ENCODE assay signal across 17 cellular contexts in genomic region chr2:148998831-148999200, GRCh38. TPM values are rescaled to one million over a fixed set of nuclear protein-coding genes. Genes with fewer than 3 reads are reported as not detected.
DNase-seq lines count a peak whose midpoint lies in the region; ATAC-seq and TF ChIP-seq lines count a peak whose summit lies in the region.
"Had no signal": no experiment of that assay in that cellular context is flagged by ENCODE, and none has a peak within 500 bp of the region (broad histone marks: within the 10 kb centered on the region; RNA-seq: fewer than 3 reads in every experiment).

No MANE protein-coding gene starts in this region.

- no peak for DNase-seq in vagina (ENCODE audit: extremely low spot score in 2 of 2)
- no peak for DNase-seq in suprapubic skin (ENCODE audit: low spot score in 2 of 2)
- no peak for DNase-seq in RKO (ENCODE audit: low spot score)
- DNase-seq: CD4-positive, CD25-positive, alpha-beta regulatory T cell; DMS79 treated with DMSO at 0.1 percent for 48 hours; GOT3; KBM-7; NCI-H1092; NCI-H1436 treated with DMSO at 0.1 percent for 48 hours; NCI-H226; NCI-H524; NCI-H774; NK-92 treated with Interleukin-12 subunit alpha and Interleukin-12 subunit beta, amount 100 ng/mL, for 24 hours had no signal

- peaks cover 15% of the 10 kb centered on the region for H3K9me3 ChIP-seq in HUES64 (ENCODE audit: insufficient read depth, low read depth, low read length)
- no peaks in the 10 kb centered on the region for H3K9me3 ChIP-seq in iPS-20b (ENCODE audit: insufficient read depth, low read depth, low read length)
- H3K9me3 ChIP-seq in vagina = no peaks in the 10 kb centered on the region
- H3K9me3 ChIP-seq in suprapubic skin = no peaks in the 10 kb centered on the region

- intact Hi-C loops in vagina (cut with DNase I) = no loop called here

- peaks cover 66% of the 10 kb centered on the region for H3K36me3 ChIP-seq in HUES64 (ENCODE audit: insufficient read depth, low read length)
- H3K36me3 ChIP-seq in iPS-20b (ENCODE audit: insufficient read depth, low read depth, low read length) = peaks cover 69% of the 10 kb centered on the region
- no peaks in the 10 kb centered on the region for H3K36me3 ChIP-seq in vagina
- H3K36me3 ChIP-seq in suprapubic skin = no peaks in the 10 kb centered on the region

- H3K27me3 ChIP-seq in HUES64 (ENCODE audit: insufficient read depth, low read length) (no peaks in the 10 kb centered on the region), iPS-20b (ENCODE audit: insufficient read depth, low read length) (no peaks in the 10 kb centered on the region), vagina (no peaks in the 10 kb centered on the region), suprapubic skin (no peaks in the 10 kb centered on the region)

- WGBS in HUES64 = 51% methylated on average over 3 of the region's 4 CpGs
- WGBS in suprapubic skin = 94% methylated on average over 4 of the region's 4 CpGs

- H3K27ac ChIP-seq in HUES64 (ENCODE audit: low read depth, low read length) (peak overlapping the region; percentile 47; the same call in 1 of the 2 replicates), cingulate gyrus (ENCODE audit: low read depth, low read length) (peak overlapping the region; percentile 44), iPS-20b (ENCODE audit: low read length) (peak overlapping the region; percentile 65), vagina (peak overlapping the region; percentile 55), suprapubic skin (no peak overlapping the region)

- TF ChIP-seq EP300 in suprapubic skin (IDR thresholded peaks at IDR 0.05) = no peak

- TF ChIP-seq POLR2A in vagina (IDR thresholded peaks at IDR 0.05) (no peak), suprapubic skin (IDR thresholded peaks at IDR 0.05) (no peak)

- H3K4me1 ChIP-seq in HUES64 (ENCODE audit: insufficient read depth, low read length) (peaks cover 25% of the 10 kb centered on the region), iPS-20b (ENCODE audit: insufficient read depth, low read length) (peaks cover 24% of the 10 kb centered on the region), vagina (peaks cover 21% of the 10 kb centered on the region), suprapubic skin (no peaks in the 10 kb centered on the region)

- ATAC-seq in HG02759 (IDR thresholded peaks at IDR 0.05; ENCODE audit: unreplicated experiment) = no peak

- TF ChIP-seq CTCF in vagina (IDR thresholded peaks at IDR 0.05) = no peak
- TF ChIP-seq CTCF in suprapubic skin (IDR thresholded peaks at IDR 0.05) = no peak

- H3K4me3 ChIP-seq in HUES64 (ENCODE audit: low read length) (no peak overlapping the region; the same call in 1 of the 2 replicates), iPS-20b (ENCODE audit: low read length) (peak overlapping the region; percentile 37), vagina (no peak overlapping the region), suprapubic skin (no peak overlapping the region)

- H3K9ac ChIP-seq in HUES64 (ENCODE audit: low read depth, low read length) = no peak overlapping the region
- H3K9ac ChIP-seq in iPS-20b (ENCODE audit: low read depth, low read length) = peak overlapping the region; percentile 53; the same call in 1 of the 2 replicates

RNA-seq across cellular contexts. Expression of gene LYPD6B, which starts 39.7 kb away (rescaled TPM):
- polyA plus RNA-seq in HUES64 (2013, experiment 1 of 2) = 2.5 TPM
- polyA plus RNA-seq in HUES64 (2013, experiment 2 of 2) = 3.0 TPM
- total RNA-seq in vagina = 10.1 TPM
- total RNA-seq in suprapubic skin = 100 to 1,000 TPM in 2 of 4 donors, 10 to 100 TPM in 2; 83.7 to 129 (median 97.7) TPM
- total RNA-seq: CD4-positive, CD25-positive, alpha-beta regulatory T cell had no signal
- polyA plus RNA-seq: CD4-positive, CD25-positive, alpha-beta regulatory T cell had no signal
